Comparison of ENCODE assay signal across 9 cellular contexts in genomic region chr14:23550131-23550826, GRCh38. TPM values are rescaled to one million over a fixed set of nuclear protein-coding genes. Genes with fewer than 3 reads are reported as not detected.
DNase-seq lines count a peak whose midpoint lies in the region; ATAC-seq and TF ChIP-seq lines count a peak whose summit lies in the region.
"Had no signal": no experiment of that assay in that cellular context is flagged by ENCODE, and none has a peak within 500 bp of the region (broad histone marks: within the 10 kb centered on the region; RNA-seq: fewer than 3 reads in every experiment).

No MANE protein-coding gene starts in this region.

- CTCF ChIA-PET in OCI-LY7 (lab: Charles Lee; ENCODE audit: unreplicated experiment): no interaction called here

- H3K79me2 ChIP-seq in DOHH2 (ENCODE audit: control insufficient read depth, low read length): no peaks in the 10 kb centered on the region
- no peaks in the 10 kb centered on the region for H3K79me2 ChIP-seq in OCI-LY7 (ENCODE audit: insufficient read depth, low read depth, low read length)
- H3K79me2 ChIP-seq in fibroblast of lung (ENCODE audit: control insufficient read depth, insufficient read depth, low read length): no peaks in the 10 kb centered on the region

- intact Hi-C loops in OCI-LY7 (cut with micrococcal nuclease; ENCODE audit: unreplicated experiment): loop anchor here (10.0 kb wide), 1 partner anchor 895 kb away; the partner anchor contains the start of gene SDR39U1
- intact Hi-C loops in psoas muscle (cut with DNase I): loop anchor here in 1 of 2 donors (10.0 kb wide), 1 partner anchor 225 kb away; the partner anchor contains the start of gene PABPN1
- intact Hi-C loops in left colon (cut with DNase I, micrococcal nuclease): no loop called here

- H3K36me3 ChIP-seq in DOHH2 (ENCODE audit: control insufficient read depth, low read length): no peaks in the 10 kb centered on the region
- H3K36me3 ChIP-seq in OCI-LY7 (ENCODE audit: insufficient read depth, low read length): no peaks in the 10 kb centered on the region
- H3K36me3 ChIP-seq in fibroblast of lung (ENCODE audit: control insufficient read depth, insufficient read depth, low read length): no peaks in the 10 kb centered on the region
- H3K36me3 ChIP-seq in psoas muscle (ENCODE audit: insufficient read depth in 1 of 2, low read depth in 1 of 2): no peaks in the 10 kb centered on the region

- no peaks in the 10 kb centered on the region for H3K9me3 ChIP-seq in DOHH2 (ENCODE audit: control insufficient read depth, insufficient read depth, low read length)
- no peaks in the 10 kb centered on the region for H3K9me3 ChIP-seq in OCI-LY7 (ENCODE audit: low read length)
- no peaks in the 10 kb centered on the region for H3K9me3 ChIP-seq in fibroblast of lung (ENCODE audit: control insufficient read depth, insufficient read depth, low read depth, low read length)
- H3K9me3 ChIP-seq in psoas muscle: no peaks in the 10 kb centered on the region

- POLR2A ChIA-PET in OCI-LY7 (lab: Charles Lee): interaction anchor here (1.0 kb wide), 1 partner anchor 14 kb away, joined by 3 read pairs; no protein-coding TSS in a partner anchor

- H3K4me3 ChIP-seq in DOHH2 (ENCODE audit: low read length) (peak overlapping the region; percentile 84), OCI-LY7 (ENCODE audit: low read depth, low read length, poor library complexity, severe bottlenecking) (peak overlapping the region; percentile 80), fibroblast of lung (replicated peaks in 1 of 4; ENCODE audit: control extremely low read depth in 1 of 4, insufficient read depth in 1 of 4, low read depth in 3 of 4, low read length in 4 of 4) (peak overlapping the region in 3 of 4 experiments; percentile 61 to 74 (median 72)), psoas muscle (peak overlapping the region; percentile 85)

- H4K20me1 ChIP-seq in DOHH2 (ENCODE audit: control insufficient read depth, insufficient read depth, low read depth, low read length): no peaks in the 10 kb centered on the region
- H4K20me1 ChIP-seq in OCI-LY7 (ENCODE audit: insufficient read depth, low read length): no peaks in the 10 kb centered on the region; the same call in 1 of the 2 replicates
- no peaks in the 10 kb centered on the region for H4K20me1 ChIP-seq in fibroblast of lung (ENCODE audit: control insufficient read depth, extremely low read depth, insufficient read depth, low read length)

- DNase-seq in OCI-LY7 (ENCODE audit: low spot score): no peak
- no peak for DNase-seq in fibroblast of lung (ENCODE audit: low read depth in 2 of 2)
- no peak for DNase-seq in psoas muscle
- DNase-seq in left colon: no peak
- DNase-seq in cortex of kidney (lab: John Stamatoyannopoulos, UW): no peak
- no peak for DNase-seq in occipital lobe (lab: John Stamatoyannopoulos, UW)
- DNase-seq: GF-D8 had no signal

- TF ChIP-seq CTCF in DOHH2 (IDR thresholded peaks at IDR 0.05; ENCODE audit: low read depth, low read length, poor library complexity, severe bottlenecking) (no peak), OCI-LY7 (conservative IDR thresholded peaks at IDR 0.05; ENCODE audit: low read length) (no peak), fibroblast of lung (conservative IDR thresholded peaks at IDR 0.05 in 1 of 2, IDR thresholded peaks at IDR 0.05 in 1 of 2; ENCODE audit: low read depth in 1 of 2, low read length in 2 of 2) (no peak), psoas muscle (IDR thresholded peaks at IDR 0.05) (no peak)

- H2AFZ ChIP-seq in OCI-LY7 (ENCODE audit: low read length): no peak overlapping the region
- H2AFZ ChIP-seq in fibroblast of lung (ENCODE audit: low read length): no peak overlapping the region

- no peaks in the 10 kb centered on the region for H3F3A ChIP-seq in DOHH2 (ENCODE audit: control insufficient read depth, insufficient read depth)

- H3K4me1 ChIP-seq in DOHH2 (ENCODE audit: control insufficient read depth, low read length) (peaks cover 19% of the 10 kb centered on the region), OCI-LY7 (ENCODE audit: insufficient read depth, low read length, poor library complexity, severe bottlenecking) (peaks cover 20% of the 10 kb centered on the region), fibroblast of lung (ENCODE audit: control insufficient read depth, extremely low read depth, insufficient read depth, low read length) (peaks cover 3% of the 10 kb centered on the region), psoas muscle (peaks cover 9% of the 10 kb centered on the region)

- H3K4me2 ChIP-seq in DOHH2 (ENCODE audit: low read length): peak overlapping the region; percentile 88
- H3K4me2 ChIP-seq in OCI-LY7 (ENCODE audit: low read length): peak overlapping the region; percentile 99
- peak overlapping the region; percentile 88 for H3K4me2 ChIP-seq in fibroblast of lung (ENCODE audit: extremely low read depth, insufficient read depth, low read length)

- ATAC-seq in psoas muscle (peak in 1 of 4 donors; percentile 5), left colon (no peak), GM18870 (IDR thresholded peaks at IDR 0.05; ENCODE audit: unreplicated experiment) (no peak)

- BruUV-seq in OCI-LY7 (replicated peaks; lab: Mats Ljungman, UMichigan): no TSS peak

- H3K27me3 ChIP-seq in DOHH2 (ENCODE audit: control insufficient read depth, low read length) (peaks cover 17% of the 10 kb centered on the region), fibroblast of lung (ENCODE audit: control insufficient read depth, insufficient read depth, low read length) (peaks cover 14% of the 10 kb centered on the region), psoas muscle (ENCODE audit: insufficient read depth in 3 of 3, low read length in 2 of 3) (peaks cover 0 to 5% (median 0%) of the 10 kb centered on the region in 3 donors)

- no peaks in the 10 kb centered on the region for H3K9me2 ChIP-seq in DOHH2 (replicated peaks; ENCODE audit: control insufficient read depth, low read length)
- H3K9me2 ChIP-seq in OCI-LY7 (ENCODE audit: insufficient read depth, low read length): no peaks in the 10 kb centered on the region

- H3K27ac ChIP-seq in DOHH2 (ENCODE audit: low read depth, low read length) (no peak overlapping the region), OCI-LY7 (ENCODE audit: low read depth, low read length, poor library complexity, severe bottlenecking) (no peak overlapping the region), fibroblast of lung (ENCODE audit: insufficient read depth, low read length) (no peak overlapping the region), psoas muscle (no peak overlapping the region)

- H3K9ac ChIP-seq in fibroblast of lung (ENCODE audit: insufficient read depth, low read length): no peak overlapping the region

- 39 to 52% (median 43%) methylated on average over 13 of the region's 13 CpGs for WGBS in psoas muscle, 3 donors

RNA-seq across cellular contexts. Expression of gene ZFHX2, which starts 1.3 kb away (rescaled TPM):
- 0.60 and 0.62 TPM in 2 replicates for total RNA-seq in OCI-LY7 (2014; rRNA removed; shearing (Covaris generic))
- total RNA-seq in OCI-LY7 (2022) (1.2 and 1.8 TPM in 2 replicates), fibroblast of lung (0.26 and 0.33 TPM in 2 replicates), psoas muscle (1 to 10 TPM in 1 of 4 donors, under 1 TPM in 3; 0.39 to 2.9 (median 0.63) TPM), left colon (1 to 10 TPM in 1 of 2 donors, under 1 TPM in 1; 0.49 to 1.9 TPM), occipital lobe (1.2 TPM)
- polyA plus RNA-seq in fibroblast of lung (0.11 TPM in 1 of 2 replicates, not detected in the other), psoas muscle (under 1 TPM; 0.11 to 0.71 (median 0.69) TPM)
- polyA plus RNA-seq in fibroblast of lung (2012): 0.09 and 0.39 TPM in 2 replicates
- 0.55 and 1.3 TPM in 2 replicates for polyA minus RNA-seq in fibroblast of lung (ENCODE audit: low replicate concordance)

RNA-seq across cellular contexts. Expression of gene THTPA, which starts 5.8 kb away (rescaled TPM):
- 20.9 and 28.6 TPM in 2 replicates for total RNA-seq in OCI-LY7 (2014; rRNA removed; shearing (Covaris generic))
- 15.4 and 16.9 TPM in 2 replicates for total RNA-seq in OCI-LY7 (2022)
- total RNA-seq in fibroblast of lung: 23.4 and 24.1 TPM in 2 replicates
- polyA plus RNA-seq in fibroblast of lung: 7.8 and 10.1 TPM in 2 replicates
- polyA plus RNA-seq in fibroblast of lung (2012): 11.3 and 15.4 TPM in 2 replicates
- 63.8 and 98.7 TPM in 2 replicates for polyA minus RNA-seq in fibroblast of lung (ENCODE audit: low replicate concordance)
- 10 to 100 TPM; 18.5 to 29.9 (median 23.2) TPM for total RNA-seq in psoas muscle
- 10 to 100 TPM; 23.0 to 53.5 (median 26.2) TPM for polyA plus RNA-seq in psoas muscle
- total RNA-seq in left colon: 10 to 100 TPM; 15.7 to 16.6 TPM
- 6.9 TPM for total RNA-seq in occipital lobe

RNA-seq across cellular contexts. Expression of gene AP1G2, which starts 17.3 kb away (rescaled TPM):
- total RNA-seq in OCI-LY7 (2014; rRNA removed; shearing (Covaris generic)): 110 and 129 TPM in 2 replicates
- total RNA-seq in OCI-LY7 (2022): 209 and 235 TPM in 2 replicates
- 5.6 and 9.2 TPM in 2 replicates for total RNA-seq in fibroblast of lung
- polyA plus RNA-seq in fibroblast of lung: 3.6 and 7.9 TPM in 2 replicates
- polyA plus RNA-seq in fibroblast of lung (2012): 5.2 and 7.9 TPM in 2 replicates
- 47.3 and 80.7 TPM in 2 replicates for polyA minus RNA-seq in fibroblast of lung (ENCODE audit: low replicate concordance)
- 10 to 100 TPM in 1 of 4 donors, 1 to 10 TPM in 3; 4.4 to 11.0 (median 6.1) TPM for total RNA-seq in psoas muscle
- 1 to 10 TPM; 3.3 to 5.3 (median 4.3) TPM for polyA plus RNA-seq in psoas muscle
- total RNA-seq in left colon: 100 to 1,000 TPM; 159 to 174 TPM
- total RNA-seq in occipital lobe: 10.0 TPM

RNA-seq across cellular contexts. Expression of gene JPH4, which starts 28.3 kb away (rescaled TPM):
- not detected in 2 replicates for total RNA-seq in OCI-LY7 (2014; rRNA removed; shearing (Covaris generic))
- not detected in 2 replicates for total RNA-seq in OCI-LY7 (2022)
- total RNA-seq in fibroblast of lung: not detected in 2 replicates
- polyA plus RNA-seq in fibroblast of lung: not detected in 2 replicates
- not detected in 2 replicates for polyA plus RNA-seq in fibroblast of lung (2012)
- polyA minus RNA-seq in fibroblast of lung (ENCODE audit: low replicate concordance): not detected in 2 replicates
- under 1 TPM; 0.05 to 0.62 (median 0.17) TPM for total RNA-seq in psoas muscle
- polyA plus RNA-seq in psoas muscle: under 1 TPM; 0.01 to 0.13 (median 0.03) TPM
- total RNA-seq in left colon: under 1 TPM; 0.21 to 0.84 TPM
- 28.9 TPM for total RNA-seq in occipital lobe

Comparison
In these comparisons a context has a peak if more than half of its experiments do, and no peak if none do; other contexts are left out.
1. RNA of gene AP1G2, which starts 17.3 kb away (total RNA-seq): 110 to 235 TPM in OCI-LY7 and 159 to 174 TPM in left colon; 10.0 TPM in occipital lobe (single experiment), 5.6 to 9.2 TPM in fibroblast of lung and 4.4 to 11.0 TPM in psoas muscle; every median in the first group is over 4 times any median in the second.
2. Peak in every context shown above with its lines, with median percentiles within 50 percentile points of each other: H3K4me2 ChIP-seq and H3K4me3 ChIP-seq.